In the genomic region with DNA sequence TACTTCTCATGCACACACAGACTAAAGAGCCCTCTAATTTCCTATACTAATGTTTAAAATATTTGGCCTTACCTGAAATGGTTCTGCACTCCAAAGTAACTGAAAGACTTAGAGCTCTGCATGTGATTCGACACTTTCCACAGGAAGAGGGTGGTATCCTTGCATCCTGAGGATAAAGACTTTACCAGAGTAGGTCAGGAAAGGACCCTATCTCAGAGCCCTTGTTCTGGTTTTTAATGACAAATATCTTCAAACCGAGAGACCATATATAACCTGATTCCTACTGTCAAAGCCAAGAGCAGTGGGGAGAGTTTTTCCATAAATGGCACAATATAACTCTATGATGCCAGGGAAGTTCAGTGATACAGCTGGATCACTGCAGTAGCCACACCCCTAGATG, we compare ENCODE assay signal across 10 cellular contexts. TPM values are rescaled to one million over a fixed set of nuclear protein-coding genes. Genes with fewer than 3 reads are reported as not detected.
A peak's percentile ranks its signal among the peaks of the same experiment; 100 is the strongest.
DNase-seq lines count a peak whose midpoint lies in the region; ATAC-seq and TF ChIP-seq lines count a peak whose summit lies in the region.
"Had no signal": no experiment of that assay in that cellular context is flagged by ENCODE, and none has a peak within 500 bp of the region (broad histone marks: within the 10 kb centered on the region; RNA-seq: fewer than 3 reads in every experiment).

A gene with protein sequence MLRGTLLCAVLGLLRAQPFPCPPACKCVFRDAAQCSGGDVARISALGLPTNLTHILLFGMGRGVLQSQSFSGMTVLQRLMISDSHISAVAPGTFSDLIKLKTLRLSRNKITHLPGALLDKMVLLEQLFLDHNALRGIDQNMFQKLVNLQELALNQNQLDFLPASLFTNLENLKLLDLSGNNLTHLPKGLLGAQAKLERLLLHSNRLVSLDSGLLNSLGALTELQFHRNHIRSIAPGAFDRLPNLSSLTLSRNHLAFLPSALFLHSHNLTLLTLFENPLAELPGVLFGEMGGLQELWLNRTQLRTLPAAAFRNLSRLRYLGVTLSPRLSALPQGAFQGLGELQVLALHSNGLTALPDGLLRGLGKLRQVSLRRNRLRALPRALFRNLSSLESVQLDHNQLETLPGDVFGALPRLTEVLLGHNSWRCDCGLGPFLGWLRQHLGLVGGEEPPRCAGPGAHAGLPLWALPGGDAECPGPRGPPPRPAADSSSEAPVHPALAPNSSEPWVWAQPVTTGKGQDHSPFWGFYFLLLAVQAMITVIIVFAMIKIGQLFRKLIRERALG (minus strand): TSS at position 101 of the 400 bp plus-strand sequence. CDS start 984 bp downstream, outside the sequence.

- H3K27ac Mint-ChIP-seq in activated CD4-positive, alpha-beta T cell treated with anti-CD3 and anti-CD28 coated beads for 36 hours: peak within 1 kb of the TSS; percentile 67
- no peak within 1 kb of the TSS for H3K27ac Mint-ChIP-seq in WTC11

- no peaks in the 10 kb centered on the region for H3K9me3 Mint-ChIP-seq in activated CD4-positive, alpha-beta T cell treated with anti-CD3 and anti-CD28 coated beads for 36 hours (ENCODE audit: low read depth)
- no peaks in the 10 kb centered on the region for H3K9me3 Mint-ChIP-seq in WTC11

- no peaks in the 10 kb centered on the region for H4K20me1 ChIP-seq in smooth muscle cell (ENCODE audit: low read depth)

- H3K4me3 ChIP-seq in fibroblast of pulmonary artery (replicated peaks; ENCODE audit: low read depth, low read length) (peak within 1 kb of the TSS; percentile 12), smooth muscle cell (peak within 1 kb of the TSS; percentile 22)

- CTCF ChIA-PET in activated CD4-positive, alpha-beta T cell treated with anti-CD3 and anti-CD28 coated beads for 36 hours (lab: Charles Lee): interaction anchor here (0.9 to 5.1 kb wide), 5 partner anchors 8 to 84 kb away, joined by 3 to 37 read pairs (median 3); no protein-coding TSS in a partner anchor
- CTCF ChIA-PET in WTC11 (lab: Charles Lee): interaction anchor here (0.6 to 5.2 kb wide), 4 partner anchors 60 to 129 kb away, joined by 4 to 37 read pairs (median 5); no protein-coding TSS in a partner anchor

- intact Hi-C loops in activated CD4-positive, alpha-beta T cell treated with anti-CD3 and anti-CD28 coated beads for 36 hours (cut with DNase I, micrococcal nuclease): loop anchor here (5.0 kb wide), 2 partner anchors 262 to 807 kb away; a partner anchor contains a TSS

- POLR2A ChIA-PET in activated CD4-positive, alpha-beta T cell treated with anti-CD3 and anti-CD28 coated beads for 36 hours (lab: Charles Lee): interaction anchor here (0.6 kb wide), 1 partner anchor 328 kb away, joined by 3 read pairs; no protein-coding TSS in a partner anchor
- POLR2A ChIA-PET in WTC11 (lab: Charles Lee): interaction anchor here (1.1 kb wide), 1 partner anchor 58 kb away, joined by 3 read pairs; no protein-coding TSS in a partner anchor

- H3K27me3 Mint-ChIP-seq in activated CD4-positive, alpha-beta T cell treated with anti-CD3 and anti-CD28 coated beads for 36 hours: peaks cover 12% of the 10 kb centered on the region
- H3K27me3 Mint-ChIP-seq in WTC11 (ENCODE audit: low read depth): peaks cover 43% of the 10 kb centered on the region

- no peak for ATAC-seq in activated CD4-positive, alpha-beta T cell treated with anti-CD3 and anti-CD28 coated beads for 36 hours
- ATAC-seq in WTC11: no peak
- ATAC-seq in HG03571 (IDR thresholded peaks at IDR 0.05; ENCODE audit: unreplicated experiment): no peak

- no peak for DNase-seq in activated CD4-positive, alpha-beta T cell treated with anti-CD3 and anti-CD28 coated beads for 36 hours
- no peak for DNase-seq in activated CD4-positive, alpha-beta T cell treated with anti-CD3 and anti-CD28 coated beads for 1 hour
- DNase-seq in WTC11 (ENCODE audit: low spot score) (no peak), fibroblast of pulmonary artery (ENCODE audit: low read depth) (peak; percentile 35), smooth muscle cell (lab: John Stamatoyannopoulos, UW; ENCODE audit: unreplicated experiment) (no peak), DMS 273 treated with DMSO at 0.1 percent for 48 hours (lab: John Stamatoyannopoulos, UW) (no peak), SKM-1 treated with dmso at 0.1 percent for 144 hours (lab: John Stamatoyannopoulos, UW; ENCODE audit: unreplicated experiment) (no peak)
- DNase-seq: activated naive CD4-positive, alpha-beta T cell had no signal

- H3K9me3 ChIP-seq in smooth muscle cell (replicated peaks; ENCODE audit: low read depth): no peaks in the 10 kb centered on the region

- H3F3A ChIP-seq in smooth muscle cell (ENCODE audit: low read depth): peaks cover 7% of the 10 kb centered on the region

- peak within 1 kb of the TSS; percentile 67 for H3K4me3 Mint-ChIP-seq in activated CD4-positive, alpha-beta T cell treated with anti-CD3 and anti-CD28 coated beads for 36 hours
- H3K4me3 Mint-ChIP-seq in WTC11: peak within 1 kb of the TSS; percentile 64

- H3K4me1 ChIP-seq in smooth muscle cell (ENCODE audit: low read depth): peaks cover 18% of the 10 kb centered on the region

- no peaks in the 10 kb centered on the region for H3K79me2 ChIP-seq in smooth muscle cell (ENCODE audit: low read depth)

- no peak within 1 kb of the TSS for H2AFZ ChIP-seq in smooth muscle cell (ENCODE audit: low read depth)

- no peak within 1 kb of the TSS for H3K9ac ChIP-seq in smooth muscle cell (ENCODE audit: low read depth)

- no peak for TF ChIP-seq CTCF in WTC11 (IDR thresholded peaks at IDR 0.05)
- no peak for TF ChIP-seq CTCF in fibroblast of pulmonary artery (IDR thresholded peaks at IDR 0.05; ENCODE audit: low read length, missing control alignments)
- TF ChIP-seq CTCF in smooth muscle cell (IDR thresholded peaks at IDR 0.05; ENCODE audit: borderline replicate concordance, insufficient read depth, poor library complexity, severe bottlenecking): no peak

- no peaks in the 10 kb centered on the region for H3K36me3 ChIP-seq in smooth muscle cell (ENCODE audit: low read depth)

- H3K36me3 Mint-ChIP-seq in activated CD4-positive, alpha-beta T cell treated with anti-CD3 and anti-CD28 coated beads for 36 hours (ENCODE audit: low read depth): peaks cover 4% of the 10 kb centered on the region
- H3K36me3 Mint-ChIP-seq in WTC11: no peaks in the 10 kb centered on the region

- 86% methylated on average over 2 of the region's 2 CpGs for WGBS in smooth muscle cell (ENCODE audit: low lambda C conversion rate)

- peaks cover 20% of the 10 kb centered on the region for H3K27me3 ChIP-seq in smooth muscle cell (ENCODE audit: low read depth)

- peaks cover 55% of the 10 kb centered on the region for H3K4me1 Mint-ChIP-seq in activated CD4-positive, alpha-beta T cell treated with anti-CD3 and anti-CD28 coated beads for 36 hours
- peaks cover 27% of the 10 kb centered on the region for H3K4me1 Mint-ChIP-seq in WTC11

- peak within 1 kb of the TSS; percentile 80 for H3K4me2 ChIP-seq in smooth muscle cell

- H3K27ac ChIP-seq in smooth muscle cell (ENCODE audit: low read depth): no peak within 1 kb of the TSS

TF ChIP-seq in WTC11, 78 proteins besides CTCF, POLR2A, EP300 and RAD21 (continues in another document):
- TF ChIP-seq CBFB (CRISPR knock-in tag; IDR thresholded peaks at IDR 0.05; ENCODE audit: low read depth) (no peak), ZNF416 (CRISPR knock-in tag; IDR thresholded peaks at IDR 0.05) (no peak)
- TF ChIP-seq, protein P1, sequence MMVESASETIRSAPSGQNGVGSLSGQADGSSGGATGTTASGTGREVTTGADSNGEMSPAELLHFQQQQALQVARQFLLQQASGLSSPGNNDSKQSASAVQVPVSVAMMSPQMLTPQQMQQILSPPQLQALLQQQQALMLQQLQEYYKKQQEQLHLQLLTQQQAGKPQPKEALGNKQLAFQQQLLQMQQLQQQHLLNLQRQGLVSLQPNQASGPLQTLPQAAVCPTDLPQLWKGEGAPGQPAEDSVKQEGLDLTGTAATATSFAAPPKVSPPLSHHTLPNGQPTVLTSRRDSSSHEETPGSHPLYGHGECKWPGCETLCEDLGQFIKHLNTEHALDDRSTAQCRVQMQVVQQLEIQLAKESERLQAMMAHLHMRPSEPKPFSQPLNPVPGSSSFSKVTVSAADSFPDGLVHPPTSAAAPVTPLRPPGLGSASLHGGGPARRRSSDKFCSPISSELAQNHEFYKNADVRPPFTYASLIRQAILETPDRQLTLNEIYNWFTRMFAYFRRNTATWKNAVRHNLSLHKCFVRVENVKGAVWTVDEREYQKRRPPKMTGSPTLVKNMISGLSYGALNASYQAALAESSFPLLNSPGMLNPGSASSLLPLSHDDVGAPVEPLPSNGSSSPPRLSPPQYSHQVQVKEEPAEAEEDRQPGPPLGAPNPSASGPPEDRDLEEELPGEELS (CRISPR knock-in tag; IDR thresholded peaks at IDR 0.05): no peak
- TF ChIP-seq, protein P2, sequence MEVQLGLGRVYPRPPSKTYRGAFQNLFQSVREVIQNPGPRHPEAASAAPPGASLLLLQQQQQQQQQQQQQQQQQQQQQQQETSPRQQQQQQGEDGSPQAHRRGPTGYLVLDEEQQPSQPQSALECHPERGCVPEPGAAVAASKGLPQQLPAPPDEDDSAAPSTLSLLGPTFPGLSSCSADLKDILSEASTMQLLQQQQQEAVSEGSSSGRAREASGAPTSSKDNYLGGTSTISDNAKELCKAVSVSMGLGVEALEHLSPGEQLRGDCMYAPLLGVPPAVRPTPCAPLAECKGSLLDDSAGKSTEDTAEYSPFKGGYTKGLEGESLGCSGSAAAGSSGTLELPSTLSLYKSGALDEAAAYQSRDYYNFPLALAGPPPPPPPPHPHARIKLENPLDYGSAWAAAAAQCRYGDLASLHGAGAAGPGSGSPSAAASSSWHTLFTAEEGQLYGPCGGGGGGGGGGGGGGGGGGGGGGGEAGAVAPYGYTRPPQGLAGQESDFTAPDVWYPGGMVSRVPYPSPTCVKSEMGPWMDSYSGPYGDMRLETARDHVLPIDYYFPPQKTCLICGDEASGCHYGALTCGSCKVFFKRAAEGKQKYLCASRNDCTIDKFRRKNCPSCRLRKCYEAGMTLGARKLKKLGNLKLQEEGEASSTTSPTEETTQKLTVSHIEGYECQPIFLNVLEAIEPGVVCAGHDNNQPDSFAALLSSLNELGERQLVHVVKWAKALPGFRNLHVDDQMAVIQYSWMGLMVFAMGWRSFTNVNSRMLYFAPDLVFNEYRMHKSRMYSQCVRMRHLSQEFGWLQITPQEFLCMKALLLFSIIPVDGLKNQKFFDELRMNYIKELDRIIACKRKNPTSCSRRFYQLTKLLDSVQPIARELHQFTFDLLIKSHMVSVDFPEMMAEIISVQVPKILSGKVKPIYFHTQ (CRISPR knock-in tag; IDR thresholded peaks at IDR 0.05): no peak

RNA-seq across cellular contexts. Expression of the gene that starts here (rescaled TPM):
- under 1 TPM; 0.37 to 0.39 TPM for total RNA-seq in activated CD4-positive, alpha-beta T cell treated with anti-CD3 and anti-CD28 coated beads for 36 hours
- 0.09 to 0.16 TPM (median 0.11 TPM) in 3 replicates for total RNA-seq in WTC11 (2021)
- total RNA-seq in smooth muscle cell: 0.13 TPM in 1 of 2 replicates, not detected in the other
- polyA plus RNA-seq in smooth muscle cell: not detected in 2 replicates
- total RNA-seq: NCI-H460 had no signal
